In the genomic region with DNA sequence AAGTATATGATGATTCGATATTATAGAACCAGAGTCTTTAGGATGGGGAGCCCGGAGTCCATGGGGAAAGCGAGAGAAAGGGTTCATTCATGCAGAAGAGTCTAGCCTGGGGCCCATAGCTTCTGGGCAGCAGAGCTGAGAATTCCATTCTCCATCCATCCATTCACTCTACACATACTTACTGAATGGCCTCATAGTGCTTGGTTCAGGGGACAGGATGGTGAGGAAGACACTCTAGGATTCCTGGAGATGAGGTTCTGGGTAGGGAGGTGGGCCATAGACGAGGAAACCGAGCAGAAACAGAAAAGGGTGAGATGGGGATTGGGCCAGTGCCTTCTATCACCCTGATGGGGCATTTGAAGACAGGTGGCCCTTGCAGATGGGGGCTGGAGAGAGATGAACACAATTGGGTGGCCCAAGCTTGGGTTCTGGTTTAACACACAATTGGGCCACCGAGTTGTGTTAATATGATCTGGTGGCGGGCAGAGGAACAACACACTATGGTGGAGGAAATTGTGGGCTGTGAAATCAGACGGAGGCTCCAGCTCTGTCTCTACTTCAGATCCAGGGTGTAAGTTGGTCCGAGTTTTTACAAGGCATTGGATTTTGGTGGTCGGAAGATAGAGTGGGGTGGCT, we compare ENCODE assay signal across 1 cellular context.
TF ChIP-seq lines count a peak whose summit lies in the region.

No MANE protein-coding gene starts in this region.

TF ChIP-seq in A549, 52 proteins besides CTCF, POLR2A, EP300 and RAD21:
- TF ChIP-seq HEYL (CRISPR knock-in tag; IDR thresholded peaks at IDR 0.05), result peak; percentile 86
- TF ChIP-seq HOXB5 (CRISPR knock-in tag; IDR thresholded peaks at IDR 0.05), result peak; percentile 93
- TF ChIP-seq, protein P1, sequence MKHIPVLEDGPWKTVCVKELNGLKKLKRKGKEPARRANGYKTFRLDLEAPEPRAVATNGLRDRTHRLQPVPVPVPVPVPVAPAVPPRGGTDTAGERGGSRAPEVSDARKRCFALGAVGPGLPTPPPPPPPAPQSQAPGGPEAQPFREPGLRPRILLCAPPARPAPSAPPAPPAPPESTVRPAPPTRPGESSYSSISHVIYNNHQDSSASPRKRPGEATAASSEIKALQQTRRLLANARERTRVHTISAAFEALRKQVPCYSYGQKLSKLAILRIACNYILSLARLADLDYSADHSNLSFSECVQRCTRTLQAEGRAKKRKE (CRISPR knock-in tag; IDR thresholded peaks at IDR 0.05; ENCODE audit: low read depth), result peak; percentile 63
- peak; percentile 77 for TF ChIP-seq HOXA7 (CRISPR knock-in tag; IDR thresholded peaks at IDR 0.05)
- no peak; the same call in 1 of the 2 replicates for TF ChIP-seq RARB (CRISPR knock-in tag; IDR thresholded peaks at IDR 0.05)
- no peak for TF ChIP-seq NR3C1 (IDR thresholded peaks at IDR 0.05)
- TF ChIP-seq CBX2 (IDR thresholded peaks at IDR 0.05; ENCODE audit: borderline replicate concordance, low read depth), result no peak
- TF ChIP-seq FOSB (CRISPR knock-in tag; IDR thresholded peaks at IDR 0.05), result peak; percentile 90
- TF ChIP-seq RCOR1 (IDR thresholded peaks at IDR 0.05; ENCODE audit: low read depth, low read length), result no peak
- TF ChIP-seq ESRRA (IDR thresholded peaks at IDR 0.05; ENCODE audit: borderline replicate concordance, low read length), result no peak
- TF ChIP-seq HOXB13 (CRISPR knock-in tag; IDR thresholded peaks at IDR 0.05; ENCODE audit: low read depth), result peak; percentile 96
- TF ChIP-seq TP53 (CRISPR knock-in tag; IDR thresholded peaks at IDR 0.05), result no peak; the same call in 1 of the 2 replicates
- peak; percentile 74; the same call in 1 of the 2 replicates for TF ChIP-seq TFCP2L1 (CRISPR knock-in tag; IDR thresholded peaks at IDR 0.05)
- TF ChIP-seq, protein P2, sequence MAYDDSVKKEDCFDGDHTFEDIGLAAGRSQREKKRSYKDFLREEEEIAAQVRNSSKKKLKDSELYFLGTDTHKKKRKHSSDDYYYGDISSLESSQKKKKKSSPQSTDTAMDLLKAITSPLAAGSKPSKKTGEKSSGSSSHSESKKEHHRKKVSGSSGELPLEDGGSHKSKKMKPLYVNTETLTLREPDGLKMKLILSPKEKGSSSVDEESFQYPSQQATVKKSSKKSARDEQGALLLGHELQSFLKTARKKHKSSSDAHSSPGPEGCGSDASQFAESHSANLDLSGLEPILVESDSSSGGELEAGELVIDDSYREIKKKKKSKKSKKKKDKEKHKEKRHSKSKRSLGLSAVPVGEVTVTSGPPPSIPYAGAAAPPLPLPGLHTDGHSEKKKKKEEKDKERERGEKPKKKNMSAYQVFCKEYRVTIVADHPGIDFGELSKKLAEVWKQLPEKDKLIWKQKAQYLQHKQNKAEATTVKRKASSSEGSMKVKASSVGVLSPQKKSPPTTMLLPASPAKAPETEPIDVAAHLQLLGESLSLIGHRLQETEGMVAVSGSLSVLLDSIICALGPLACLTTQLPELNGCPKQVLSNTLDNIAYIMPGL (CRISPR knock-in tag; IDR thresholded peaks at IDR 0.05; ENCODE audit: borderline replicate concordance), result peak; percentile 77
- peak; percentile 91 for TF ChIP-seq EHF (CRISPR knock-in tag; IDR thresholded peaks at IDR 0.05)
- peak; percentile 5 for TF ChIP-seq ZSCAN20 (CRISPR knock-in tag; IDR thresholded peaks at IDR 0.05)
- TF ChIP-seq MAFK (IDR thresholded peaks at IDR 0.05; ENCODE audit: partially characterized antibody), result no peak
- TF ChIP-seq CBX8 (IDR thresholded peaks at IDR 0.05), result no peak
- no peak; the same call in 1 of the 2 replicates for TF ChIP-seq FOXS1 (CRISPR knock-in tag; IDR thresholded peaks at IDR 0.05)
- TF ChIP-seq NPAS2 (CRISPR knock-in tag; IDR thresholded peaks at IDR 0.05; ENCODE audit: borderline replicate concordance), result peak; percentile 52
- no peak for TF ChIP-seq JUN (IDR thresholded peaks at IDR 0.05)
- TF ChIP-seq, protein P3, sequence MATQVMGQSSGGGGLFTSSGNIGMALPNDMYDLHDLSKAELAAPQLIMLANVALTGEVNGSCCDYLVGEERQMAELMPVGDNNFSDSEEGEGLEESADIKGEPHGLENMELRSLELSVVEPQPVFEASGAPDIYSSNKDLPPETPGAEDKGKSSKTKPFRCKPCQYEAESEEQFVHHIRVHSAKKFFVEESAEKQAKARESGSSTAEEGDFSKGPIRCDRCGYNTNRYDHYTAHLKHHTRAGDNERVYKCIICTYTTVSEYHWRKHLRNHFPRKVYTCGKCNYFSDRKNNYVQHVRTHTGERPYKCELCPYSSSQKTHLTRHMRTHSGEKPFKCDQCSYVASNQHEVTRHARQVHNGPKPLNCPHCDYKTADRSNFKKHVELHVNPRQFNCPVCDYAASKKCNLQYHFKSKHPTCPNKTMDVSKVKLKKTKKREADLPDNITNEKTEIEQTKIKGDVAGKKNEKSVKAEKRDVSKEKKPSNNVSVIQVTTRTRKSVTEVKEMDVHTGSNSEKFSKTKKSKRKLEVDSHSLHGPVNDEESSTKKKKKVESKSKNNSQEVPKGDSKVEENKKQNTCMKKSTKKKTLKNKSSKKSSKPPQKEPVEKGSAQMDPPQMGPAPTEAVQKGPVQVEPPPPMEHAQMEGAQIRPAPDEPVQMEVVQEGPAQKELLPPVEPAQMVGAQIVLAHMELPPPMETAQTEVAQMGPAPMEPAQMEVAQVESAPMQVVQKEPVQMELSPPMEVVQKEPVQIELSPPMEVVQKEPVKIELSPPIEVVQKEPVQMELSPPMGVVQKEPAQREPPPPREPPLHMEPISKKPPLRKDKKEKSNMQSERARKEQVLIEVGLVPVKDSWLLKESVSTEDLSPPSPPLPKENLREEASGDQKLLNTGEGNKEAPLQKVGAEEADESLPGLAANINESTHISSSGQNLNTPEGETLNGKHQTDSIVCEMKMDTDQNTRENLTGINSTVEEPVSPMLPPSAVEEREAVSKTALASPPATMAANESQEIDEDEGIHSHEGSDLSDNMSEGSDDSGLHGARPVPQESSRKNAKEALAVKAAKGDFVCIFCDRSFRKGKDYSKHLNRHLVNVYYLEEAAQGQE (IDR thresholded peaks at IDR 0.05), result 0 out of 2 replicates have a peak, but pooled peaks have one; percentile 1
- TF ChIP-seq ZNF302 (CRISPR knock-in tag; IDR thresholded peaks at IDR 0.05), result peak; percentile 88
